Comparison of ENCODE assay signal across 2 cellular contexts in genomic region chr5:72954389-72954788, GRCh38.
TF ChIP-seq lines count a peak whose summit lies in the region.

No MANE protein-coding gene starts in this region.

TF ChIP-seq in HCT116, 20 proteins besides CTCF, POLR2A, EP300 and RAD21 (continued from another document):
- TF ChIP-seq MAX (IDR thresholded peaks at IDR 0.05) (no peak), POLR2AphosphoS5 (IDR thresholded peaks at IDR 0.05; ENCODE audit: low read depth, low read length) (no peak), EZH2 (IDR thresholded peaks at IDR 0.05) (no peak)

TF ChIP-seq in WTC11, 78 proteins besides CTCF, POLR2A, EP300 and RAD21 (continued from another document):
- no peak for TF ChIP-seq PRDM15 (CRISPR knock-in tag; IDR thresholded peaks at IDR 0.05)
- TF ChIP-seq MXD4 (CRISPR knock-in tag; IDR thresholded peaks at IDR 0.05; ENCODE audit: borderline replicate concordance): no peak
- no peak for TF ChIP-seq GABPB1 (CRISPR knock-in tag; IDR thresholded peaks at IDR 0.05)
- no peak for TF ChIP-seq ZNF396 (CRISPR knock-in tag; IDR thresholded peaks at IDR 0.05; ENCODE audit: borderline replicate concordance)
- no peak for TF ChIP-seq ZNF512 (CRISPR knock-in tag; IDR thresholded peaks at IDR 0.05; ENCODE audit: borderline replicate concordance)
- no peak for TF ChIP-seq ATF2 (CRISPR knock-in tag; IDR thresholded peaks at IDR 0.05; ENCODE audit: borderline replicate concordance, low read depth)
- no peak for TF ChIP-seq NFYB (CRISPR knock-in tag; conservative IDR thresholded peaks at IDR 0.05; ENCODE audit: low read depth)
- no peak for TF ChIP-seq CREB1 (CRISPR knock-in tag; IDR thresholded peaks at IDR 0.05)
